In the genomic region with DNA sequence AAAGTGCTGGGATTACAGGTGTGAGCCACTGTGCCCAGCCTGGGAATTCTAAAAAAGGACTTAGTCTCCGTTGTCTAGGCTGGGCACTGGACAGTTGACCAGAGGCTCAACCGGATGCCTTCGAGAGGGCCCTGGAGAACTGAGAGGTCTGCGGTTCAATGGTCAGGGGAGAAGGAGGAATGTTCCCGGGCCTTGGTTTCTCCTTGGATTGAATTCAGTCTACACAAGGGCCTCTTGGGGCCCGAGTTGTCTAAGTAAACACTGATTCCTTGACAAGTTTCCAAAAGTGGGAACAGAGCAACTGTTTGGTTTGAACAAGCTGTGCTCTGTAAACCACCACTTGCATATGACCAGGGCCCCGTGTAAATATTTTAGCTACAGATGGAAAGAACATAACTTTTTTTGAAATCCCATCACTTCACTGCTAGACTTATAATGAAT, we compare ENCODE assay signal across 19 cellular contexts. TPM values are rescaled to one million over a fixed set of nuclear protein-coding genes. Genes with fewer than 3 reads are reported as not detected.
A peak's percentile ranks its signal among the peaks of the same experiment; 100 is the strongest.
DNase-seq lines count a peak whose midpoint lies in the region; ATAC-seq and TF ChIP-seq lines count a peak whose summit lies in the region.
"Had no signal": no experiment of that assay in that cellular context is flagged by ENCODE, and none has a peak within 500 bp of the region (broad histone marks: within the 10 kb centered on the region; RNA-seq: fewer than 3 reads in every experiment).

No MANE protein-coding gene starts in this region.

- H3K4me3 ChIP-seq in Peyer's patch, result no peak overlapping the region
- no peak overlapping the region for H3K4me3 ChIP-seq in mesenchymal stem cell (ENCODE audit: insufficient read depth in 1 of 2, low read depth in 1 of 2, low read length in 2 of 2)
- no peak overlapping the region for H3K4me3 ChIP-seq in testis
- H3K4me3 ChIP-seq: adrenal gland had no signal

- intact Hi-C loops in testis (cut with DNase I; ENCODE audit: low total_unique reads), result no loop called here

- no peak overlapping the region for H3K27ac Mint-ChIP-seq in glutamatergic neuron (ENCODE audit: unreplicated experiment)
- H3K27ac Mint-ChIP-seq in stimulated activated effector memory CD8-positive, alpha-beta T cell treated with anti-CD3 and anti-CD28 coated beads, Interleukin-12 subunit alpha, Interleukin-12 subunit beta, amount 100 ng/mL, for 72 hours, result no peak overlapping the region
- H3K27ac Mint-ChIP-seq: activated CD4-positive, alpha-beta memory T cell treated with anti-CD3 and anti-CD28 coated beads for 36 hours; naive thymus-derived CD4-positive, alpha-beta T cell; stimulated activated memory B cell treated with anti-CD40 and anti-IgM and Interleukin-4, amounts not matched to agents 10 μg/mL and 1 μg/mL and 100 μg/mL, for 72 hours had no signal

- no peak for TF ChIP-seq POLR2A in Peyer's patch (IDR thresholded peaks at IDR 0.05)
- no peak for TF ChIP-seq POLR2A in testis (IDR thresholded peaks at IDR 0.05)

- no peak overlapping the region for H2BK120ac ChIP-seq in mesenchymal stem cell (ENCODE audit: low read depth, low read length)

- peaks cover 0 to 10% (median 0%) of the 10 kb centered on the region in 4 donors for H3K4me1 ChIP-seq in Peyer's patch
- H3K4me1 ChIP-seq in mesenchymal stem cell (ENCODE audit: control insufficient read depth, insufficient read depth, low read depth, low read length), result no peaks in the 10 kb centered on the region
- H3K4me1 ChIP-seq in testis, result peaks cover 16% of the 10 kb centered on the region

- H3K18ac ChIP-seq in mesenchymal stem cell (ENCODE audit: low read depth in 1 of 2, low read length in 2 of 2), result no peak overlapping the region

- no peak overlapping the region for H4K91ac ChIP-seq in mesenchymal stem cell (ENCODE audit: low read length)

- no peak overlapping the region for H3K4ac ChIP-seq in mesenchymal stem cell (ENCODE audit: low read depth in 1 of 2, low read length in 2 of 2)

- H3K9ac ChIP-seq in mesenchymal stem cell (ENCODE audit: low read length), result no peak overlapping the region

- peaks cover 2% of the 10 kb centered on the region for H3K27me3 Mint-ChIP-seq in glutamatergic neuron (ENCODE audit: unreplicated experiment)
- H3K27me3 Mint-ChIP-seq: activated CD4-positive, alpha-beta memory T cell treated with anti-CD3 and anti-CD28 coated beads for 36 hours; naive thymus-derived CD4-positive, alpha-beta T cell; stimulated activated memory B cell treated with anti-CD40 and anti-IgM and Interleukin-4, amounts not matched to agents 10 μg/mL and 1 μg/mL and 100 μg/mL, for 72 hours had no signal

- H4K8ac ChIP-seq in mesenchymal stem cell (ENCODE audit: low read length), result no peak overlapping the region

- H3K79me1 ChIP-seq in mesenchymal stem cell (replicated peaks; ENCODE audit: low read length, poor library complexity, severe bottlenecking), result no peaks in the 10 kb centered on the region

- no peak overlapping the region for H3K14ac ChIP-seq in mesenchymal stem cell (ENCODE audit: low read length in 2 of 2)

- DNase-seq in Peyer's patch (peak in 1 of 3 donors; percentile 58), fibroblast of gingiva (ENCODE audit: low read depth) (peak; percentile 87), mesenchymal stem cell (peak; percentile 81), testis (peak; percentile 65), KG1 (lab: John Stamatoyannopoulos, UW) (no peak), glutamatergic neuron (no peak)
- no peak for DNase-seq in stimulated activated effector memory CD8-positive, alpha-beta T cell treated with anti-CD3 and anti-CD28 coated beads, Interleukin-12 subunit alpha, Interleukin-12 subunit beta, amount 100 ng/mL, for 72 hours (ENCODE audit: low spot score in 2 of 2)
- DNase-seq: activated CD4-positive, alpha-beta memory T cell treated with anti-CD3 and anti-CD28 coated beads for 36 hours; HCEC 1CT; immature natural killer cell; Karpas-422; naive thymus-derived CD4-positive, alpha-beta T cell; NCI-H1436 treated with DMSO at 0.1 percent for 48 hours; OCI-M1; retina had no signal

- no peak overlapping the region for H2AK5ac ChIP-seq in mesenchymal stem cell (ENCODE audit: low read length, severe bottlenecking)

- H2BK15ac ChIP-seq in mesenchymal stem cell (ENCODE audit: low read depth, poor library complexity, severe bottlenecking), result no peak overlapping the region

- H2BK5ac ChIP-seq in mesenchymal stem cell (ENCODE audit: low read depth, low read length, poor library complexity, severe bottlenecking), result no peak overlapping the region

- H3K9me3 Mint-ChIP-seq in glutamatergic neuron (ENCODE audit: unreplicated experiment), result peaks cover 2% of the 10 kb centered on the region
- no peaks in the 10 kb centered on the region for H3K9me3 Mint-ChIP-seq in stimulated activated effector memory CD8-positive, alpha-beta T cell treated with anti-CD3 and anti-CD28 coated beads, Interleukin-12 subunit alpha, Interleukin-12 subunit beta, amount 100 ng/mL, for 72 hours
- H3K9me3 Mint-ChIP-seq: immature natural killer cell had no signal

- H3K27me3 ChIP-seq in Peyer's patch (no peaks in the 10 kb centered on the region), mesenchymal stem cell (ENCODE audit: control insufficient read depth in 1 of 2, insufficient read depth in 1 of 2, low read length in 2 of 2) (no peaks in the 10 kb centered on the region), testis (no peaks in the 10 kb centered on the region)
- H3K27me3 ChIP-seq: adrenal gland had no signal

- no peak overlapping the region for H3K4me3 Mint-ChIP-seq in glutamatergic neuron (ENCODE audit: unreplicated experiment)
- no peak overlapping the region for H3K4me3 Mint-ChIP-seq in stimulated activated effector memory CD8-positive, alpha-beta T cell treated with anti-CD3 and anti-CD28 coated beads, Interleukin-12 subunit alpha, Interleukin-12 subunit beta, amount 100 ng/mL, for 72 hours
- H3K4me3 Mint-ChIP-seq: activated CD4-positive, alpha-beta memory T cell treated with anti-CD3 and anti-CD28 coated beads for 36 hours; immature natural killer cell; stimulated activated memory B cell treated with anti-CD40 and anti-IgM and Interleukin-4, amounts not matched to agents 10 μg/mL and 1 μg/mL and 100 μg/mL, for 72 hours had no signal

- H2BK12ac ChIP-seq in mesenchymal stem cell (ENCODE audit: low read length in 2 of 2), result no peak overlapping the region

- no peak for TF ChIP-seq CTCF in Peyer's patch (IDR thresholded peaks at IDR 0.05)
- no peak for TF ChIP-seq CTCF in testis (IDR thresholded peaks at IDR 0.05)
- no peak for TF ChIP-seq CTCF in glutamatergic neuron (IDR thresholded peaks at IDR 0.05; ENCODE audit: partially characterized antibody, unreplicated experiment)

- H3K4me2 ChIP-seq in mesenchymal stem cell (ENCODE audit: low read length, poor library complexity, severe bottlenecking), result no peak overlapping the region

- no peaks in the 10 kb centered on the region for H3K4me1 Mint-ChIP-seq in glutamatergic neuron (ENCODE audit: low read depth, unreplicated experiment)
- peaks cover 13% of the 10 kb centered on the region for H3K4me1 Mint-ChIP-seq in stimulated activated effector memory CD8-positive, alpha-beta T cell treated with anti-CD3 and anti-CD28 coated beads, Interleukin-12 subunit alpha, Interleukin-12 subunit beta, amount 100 ng/mL, for 72 hours

- peaks cover 11% of the 10 kb centered on the region for H3K36me3 Mint-ChIP-seq in glutamatergic neuron (ENCODE audit: unreplicated experiment)
- H3K36me3 Mint-ChIP-seq in stimulated activated effector memory CD8-positive, alpha-beta T cell treated with anti-CD3 and anti-CD28 coated beads, Interleukin-12 subunit alpha, Interleukin-12 subunit beta, amount 100 ng/mL, for 72 hours, result no peaks in the 10 kb centered on the region
- H3K36me3 Mint-ChIP-seq: activated CD4-positive, alpha-beta memory T cell treated with anti-CD3 and anti-CD28 coated beads for 36 hours; immature natural killer cell had no signal

- H3K27ac ChIP-seq in Peyer's patch (peak overlapping the region; percentile 19 to 75 (median 46)), mesenchymal stem cell (ENCODE audit: low read length, poor library complexity, severe bottlenecking) (no peak overlapping the region), testis (peak overlapping the region; percentile 4 to 61)

- H3K23ac ChIP-seq in mesenchymal stem cell (ENCODE audit: low read length in 2 of 2), result no peak overlapping the region

- 73% methylated on average over 6 of the region's 7 CpGs for WGBS in mesenchymal stem cell
- 41 to 62% methylated on average over 7 of the region's 7 CpGs for WGBS in testis, 2 donors

- ATAC-seq in GM18520 (IDR thresholded peaks at IDR 0.05; ENCODE audit: unreplicated experiment), result no peak
- ATAC-seq in stimulated activated effector memory CD8-positive, alpha-beta T cell treated with anti-CD3 and anti-CD28 coated beads, Interleukin-12 subunit alpha, Interleukin-12 subunit beta, amount 100 ng/mL, for 72 hours, result no peak
- ATAC-seq: naive thymus-derived CD4-positive, alpha-beta T cell; SK-N-SH treated with all-trans-retinoic acid at 6 μM for 48 hours; stimulated activated memory B cell treated with anti-CD40 and anti-IgM and Interleukin-4, amounts not matched to agents 10 μg/mL and 1 μg/mL and 100 μg/mL, for 72 hours had no signal

- H3K36me3 ChIP-seq in Peyer's patch (no peaks in the 10 kb centered on the region), mesenchymal stem cell (ENCODE audit: control insufficient read depth in 1 of 2, insufficient read depth in 2 of 2, low read depth in 1 of 2, low read length in 2 of 2) (no peaks in the 10 kb centered on the region), testis (ENCODE audit: low read depth, missing control alignments) (no peaks in the 10 kb centered on the region)
- H3K36me3 ChIP-seq: adrenal gland had no signal

- no peak overlapping the region for H2AFZ ChIP-seq in mesenchymal stem cell (ENCODE audit: low read depth, low read length)

- no peaks in the 10 kb centered on the region for H3K9me3 ChIP-seq in Peyer's patch
- no peaks in the 10 kb centered on the region for H3K9me3 ChIP-seq in mesenchymal stem cell (ENCODE audit: control insufficient read depth, low read length)
- H3K9me3 ChIP-seq in testis, result no peaks in the 10 kb centered on the region
- H3K9me3 ChIP-seq: adrenal gland had no signal

RNA-seq across cellular contexts. Expression of gene CAPZB, which starts 29.1 kb away (rescaled TPM):
- total RNA-seq in Peyer's patch, result 100 to 1,000 TPM; 107 to 210 (median 119) TPM
- 431 TPM for polyA plus RNA-seq in mesenchymal stem cell (2013, experiment 1 of 2)
- polyA plus RNA-seq in mesenchymal stem cell (2013, experiment 2 of 2), result 426 TPM
- 100 to 1,000 TPM; 147 to 207 TPM for total RNA-seq in testis
- polyA plus RNA-seq in testis (ENCODE audit: insufficient read depth, low read depth, low replicate concordance), result 502 TPM
- total RNA-seq in glutamatergic neuron (ENCODE audit: unreplicated experiment), result 326 TPM

Comparison
In these comparisons a context has a peak if more than half of its experiments do, and no peak if none do; other contexts are left out.
1. DNase-seq: peak in fibroblast of gingiva (single experiment), mesenchymal stem cell (single experiment) and testis (single experiment); none in KG1 (single experiment), glutamatergic neuron (single experiment) and stimulated activated effector memory CD8-positive, alpha-beta T cell treated with anti-CD3 and anti-CD28 coated beads, Interleukin-12 subunit alpha, Interleukin-12 subunit beta, amount 100 ng/mL, for 72 hours (0 of 2).